8 cellular contexts compared by ENCODE assay signal in the genomic region with DNA sequence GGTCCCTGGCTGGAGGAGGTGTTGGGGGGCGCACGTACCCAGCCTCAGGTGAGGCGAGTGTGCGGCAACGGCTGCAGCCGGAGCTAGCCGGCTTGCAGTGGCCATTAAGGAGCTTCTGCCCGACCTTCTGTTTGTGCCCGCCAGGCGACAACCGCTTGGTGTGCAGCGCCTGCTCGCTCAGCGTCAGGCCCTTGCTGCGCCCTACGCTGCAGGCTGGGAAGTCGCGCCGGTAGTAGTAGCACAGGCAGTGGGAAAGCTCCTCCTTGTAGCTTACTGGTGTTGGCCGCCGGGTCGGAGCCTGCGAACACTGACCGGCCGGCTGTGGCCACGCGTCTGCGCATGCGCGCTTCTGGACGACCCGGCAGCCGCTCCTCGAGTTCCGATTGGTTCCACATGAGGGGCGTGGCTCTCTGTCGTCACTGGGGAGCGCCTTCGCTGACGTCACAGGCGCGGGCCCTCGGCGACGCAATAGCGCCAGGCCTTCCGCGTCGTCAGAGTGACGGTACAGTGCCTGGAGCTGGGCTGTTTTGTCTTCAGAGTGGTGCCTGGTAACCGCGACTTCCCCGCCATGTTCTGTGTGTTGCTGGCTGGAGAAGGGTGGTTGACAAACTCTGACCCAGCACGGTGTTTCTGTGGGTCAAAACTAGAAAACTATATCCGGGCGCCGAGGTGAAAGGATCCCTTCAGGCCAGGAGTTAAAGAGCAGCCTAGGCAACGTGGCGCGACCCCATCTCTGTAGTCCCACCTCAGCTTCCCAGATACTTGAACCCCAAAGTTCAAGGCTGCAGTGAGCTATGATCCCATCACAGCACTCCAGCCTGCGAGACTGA.
A peak's percentile ranks its signal among the peaks of the same experiment; 100 is the strongest.
DNase-seq lines count a peak whose midpoint lies in the region; ATAC-seq and TF ChIP-seq lines count a peak whose summit lies in the region.

No MANE protein-coding gene starts in this region.

- H4K20me1 ChIP-seq in BLaER1 treated with 17β-estradiol and CSF1 and Interleukin-3, amounts not matched to agents 10 nM and 100 nM: no peaks in the 10 kb centered on the region

- peak overlapping the region; percentile 84 to 100 (median 92) for H3K4me2 ChIP-seq in BLaER1 treated with 17β-estradiol and CSF1 and Interleukin-3, amounts not matched to agents 10 nM and 100 nM

- peak in 1 of 2 donors; percentile 4 for TF ChIP-seq CTCF in left lung (IDR thresholded peaks at IDR 0.05)

- H3K27ac Mint-ChIP-seq in activated CD4-positive, alpha-beta T cell treated with anti-CD3 and anti-CD28 coated beads, Interleukin-2, amount 10 ng/mL, durations not matched to agents 7 days and 5 days: peak overlapping the region; percentile 100

- CTCF ChIA-PET in activated CD4-positive, alpha-beta T cell treated with anti-CD3 and anti-CD28 coated beads, Interleukin-2, amount 10 ng/mL, durations not matched to agents 7 days and 5 days (lab: Charles Lee): interaction anchor here (0.5 to 1.9 kb wide), 16 partner anchors 9 to 152 kb away, joined by 3 to 10 read pairs (median 3); a partner anchor contains a TSS

- intact Hi-C loops in left lung (cut with DNase I): no loop called here

- POLR2A ChIA-PET in activated CD4-positive, alpha-beta T cell treated with anti-CD3 and anti-CD28 coated beads, Interleukin-2, amount 10 ng/mL, durations not matched to agents 7 days and 5 days (lab: Charles Lee): interaction anchor here (1.5 kb wide), 2 partner anchors 76 to 151 kb away, joined by 4 to 7 read pairs; a partner anchor contains a TSS

- H3K27me3 ChIP-seq in BLaER1 treated with 17β-estradiol and CSF1 and Interleukin-3, amounts not matched to agents 10 nM and 100 nM: peaks cover 0 to 8% (median 0%) of the 10 kb centered on the region in 11 experiments; a peak in 2 of 22 replicates
- H3K27me3 ChIP-seq in left lung: no peaks in the 10 kb centered on the region

- peak overlapping the region; percentile 95 for H3K4me3 Mint-ChIP-seq in activated CD4-positive, alpha-beta T cell treated with anti-CD3 and anti-CD28 coated beads, Interleukin-2, amount 10 ng/mL, durations not matched to agents 7 days and 5 days

- ATAC-seq in HG03460 (IDR thresholded peaks at IDR 0.05; ENCODE audit: unreplicated experiment) (peak; percentile 96), left lung (peak; percentile 97)

- peak overlapping the region; percentile 88 to 95 (median 93) for H3K27ac ChIP-seq in BLaER1 treated with 17β-estradiol and CSF1 and Interleukin-3, amounts not matched to agents 10 nM and 100 nM
- H3K27ac ChIP-seq in left lung: peak overlapping the region; percentile 90 to 94

- peak overlapping the region; percentile 86 to 93 (median 90) for H3K9ac ChIP-seq in BLaER1 treated with 17β-estradiol and CSF1 and Interleukin-3, amounts not matched to agents 10 nM and 100 nM

- H3K4me1 Mint-ChIP-seq in activated CD4-positive, alpha-beta T cell treated with anti-CD3 and anti-CD28 coated beads, Interleukin-2, amount 10 ng/mL, durations not matched to agents 7 days and 5 days: peaks cover 34% of the 10 kb centered on the region

- no peaks in the 10 kb centered on the region for H3K9me3 Mint-ChIP-seq in activated CD4-positive, alpha-beta T cell treated with anti-CD3 and anti-CD28 coated beads, Interleukin-2, amount 10 ng/mL, durations not matched to agents 7 days and 5 days

- H3K4me1 ChIP-seq in BLaER1 treated with 17β-estradiol and CSF1 and Interleukin-3, amounts not matched to agents 10 nM and 100 nM: peaks cover 15 to 58% (median 25%) of the 10 kb centered on the region in 10 experiments
- H3K4me1 ChIP-seq in left lung: peaks cover 3 to 19% of the 10 kb centered on the region in 2 donors

- H3K36me3 ChIP-seq in BLaER1 treated with 17β-estradiol and CSF1 and Interleukin-3, amounts not matched to agents 10 nM and 100 nM: peaks cover 0 to 5% (median 0%) of the 10 kb centered on the region in 11 experiments; a peak in 1 of 22 replicates
- H3K36me3 ChIP-seq in left lung: no peaks in the 10 kb centered on the region

- DNase-seq in GM19240 (ENCODE audit: insufficient read length, low spot score) (peak; percentile 96), NCI-H526 (lab: John Stamatoyannopoulos, UW) (peak; percentile 93 to 97), dedifferentiated amniotic fluid mesenchymal stem cell (ENCODE audit: extremely low spot score) (peak; percentile 98), left lung (peak; percentile 97 to 98)
- peak; percentile 99 for DNase-seq in activated CD4-positive, alpha-beta T cell treated with anti-CD3 and anti-CD28 coated beads, Interleukin-2, amount 10 ng/mL, durations not matched to agents 7 days and 5 days
- peak; percentile 99 for DNase-seq in stimulated activated CD4-positive, alpha-beta T cell treated with anti-CD3 and anti-CD28 coated beads, Interleukin-2, amount 100 ng/mL, for 48 hours

- peak overlapping the region; percentile 67 to 92 (median 80) for H3K4me3 ChIP-seq in BLaER1 treated with 17β-estradiol and CSF1 and Interleukin-3, amounts not matched to agents 10 nM and 100 nM
- H3K4me3 ChIP-seq in left lung: peak overlapping the region; percentile 70 to 81

- no peaks in the 10 kb centered on the region for H3K36me3 Mint-ChIP-seq in activated CD4-positive, alpha-beta T cell treated with anti-CD3 and anti-CD28 coated beads, Interleukin-2, amount 10 ng/mL, durations not matched to agents 7 days and 5 days (ENCODE audit: low read depth)

- no peaks in the 10 kb centered on the region for H3K9me3 ChIP-seq in BLaER1 treated with 17β-estradiol and CSF1 and Interleukin-3, amounts not matched to agents 10 nM and 100 nM (replicated peaks in 1 of 11)
- H3K9me3 ChIP-seq in left lung: no peaks in the 10 kb centered on the region

- no peaks in the 10 kb centered on the region for H3K27me3 Mint-ChIP-seq in activated CD4-positive, alpha-beta T cell treated with anti-CD3 and anti-CD28 coated beads, Interleukin-2, amount 10 ng/mL, durations not matched to agents 7 days and 5 days

Comparison
In these comparisons a context has a peak if more than half of its experiments do, and no peak if none do; other contexts are left out.
1. Peak in every context shown above with its lines: DNase-seq, ATAC-seq, H3K4me3 ChIP-seq and H3K27ac ChIP-seq.